ENCODE assay signal across 14 cellular contexts in the genomic region with DNA sequence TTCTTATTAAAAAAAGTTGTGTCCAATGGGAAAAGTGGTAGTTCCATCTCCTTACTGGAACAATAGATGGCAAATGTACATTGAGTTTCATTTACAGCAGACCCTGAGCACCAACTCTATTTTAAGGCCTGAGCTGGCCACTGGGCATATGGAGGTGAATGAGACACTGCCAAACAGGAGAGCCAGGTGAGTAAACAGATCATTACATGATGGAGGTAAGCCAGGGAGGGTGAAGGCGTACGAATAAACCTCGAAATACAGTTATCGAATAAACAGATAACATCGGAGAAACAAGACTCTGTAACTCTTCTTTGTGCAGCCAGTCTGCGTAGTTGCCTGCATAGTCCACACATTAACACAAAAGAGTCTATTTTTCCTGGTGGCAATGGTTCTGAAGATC.
"Had no signal": no experiment of that assay in that cellular context is flagged by ENCODE, and none has a peak within 500 bp of the region (broad histone marks: within the 10 kb centered on the region; RNA-seq: fewer than 3 reads in every experiment).

No MANE protein-coding gene starts in this region.

- H3K9me3 ChIP-seq: esophagus squamous epithelium, heart right ventricle, psoas muscle, tibial nerve had no signal

- H3K36me3 ChIP-seq: esophagus squamous epithelium, heart right ventricle, neural progenitor cell, tibial nerve had no signal

- H3K4me3 ChIP-seq: esophagus squamous epithelium, heart right ventricle, neural progenitor cell, psoas muscle, tibial nerve had no signal

- H3K27me3 ChIP-seq: esophagus squamous epithelium, neural progenitor cell, tibial nerve had no signal

- H3K27ac ChIP-seq: esophagus squamous epithelium, heart right ventricle, neural progenitor cell, psoas muscle, tibial nerve had no signal

- DNase-seq: activated CD4-positive, alpha-beta T cell treated with anti-CD3 and anti-CD28 coated beads for 36 hours; activated CD4-positive, alpha-beta T cell treated with anti-CD3 and anti-CD28 coated beads, Interleukin-2, amount 50 U/mL, for 48 hours; activated T-cell treated with anti-CD3 and anti-CD28 coated beads for 4 hours; effector CD8-positive, alpha-beta T cell; esophagus squamous epithelium; heart right ventricle; left ventricle myocardium superior; mesenchymal stem cell; naive thymus-derived CD4-positive, alpha-beta T cell; psoas muscle; right cardiac atrium had no signal

- H3K4me1 ChIP-seq: esophagus squamous epithelium, psoas muscle had no signal

- ATAC-seq: activated CD4-positive, alpha-beta T cell treated with anti-CD3 and anti-CD28 coated beads for 36 hours; heart right ventricle; left ventricle myocardium superior; naive thymus-derived CD4-positive, alpha-beta T cell; psoas muscle; right cardiac atrium; WTC11 had no signal
